In the genomic region with DNA sequence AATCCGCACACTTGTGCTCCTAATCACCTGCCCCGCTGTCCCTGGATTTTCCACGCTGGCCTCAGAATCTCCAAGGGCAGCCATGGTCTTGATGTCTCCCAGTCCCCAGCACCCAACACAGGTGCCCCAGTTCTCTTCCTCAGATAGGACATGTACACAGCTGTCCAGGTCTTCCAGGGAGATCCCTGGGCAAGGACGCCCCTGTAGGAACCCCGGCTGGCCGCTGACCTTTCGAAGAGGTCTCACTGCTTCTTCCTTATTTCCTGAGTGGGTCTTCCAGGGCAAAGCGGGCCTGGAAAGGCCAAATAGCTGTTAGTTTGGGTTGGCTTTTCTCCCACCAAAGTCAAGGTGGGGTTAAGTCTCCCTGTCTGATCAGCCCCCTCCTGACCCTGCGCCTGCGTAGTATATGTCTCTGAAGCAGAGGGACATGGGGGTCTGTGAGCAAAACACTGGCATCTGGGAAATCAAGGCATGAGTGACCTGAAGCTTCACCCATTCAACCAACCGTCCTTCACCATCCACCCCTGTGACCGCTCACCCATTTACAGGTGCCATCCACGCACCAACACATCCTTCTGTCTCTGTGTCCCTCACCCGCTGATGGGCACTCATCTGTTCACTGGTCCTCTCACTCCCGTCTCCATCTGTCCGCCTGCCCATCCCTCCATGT, we compare ENCODE assay signal across 1 cellular context.
TF ChIP-seq lines count a peak whose summit lies in the region.

No MANE protein-coding gene starts in this region.

TF ChIP-seq in WTC11, 78 proteins besides CTCF, POLR2A, EP300 and RAD21 (continued from another document):
- no peak for TF ChIP-seq E2F1 (CRISPR knock-in tag; IDR thresholded peaks at IDR 0.05)
- no peak for TF ChIP-seq HMGA2 (CRISPR knock-in tag; IDR thresholded peaks at IDR 0.05)
- no peak for TF ChIP-seq ETV6 (CRISPR knock-in tag; IDR thresholded peaks at IDR 0.05)
- no peak for TF ChIP-seq ZBTB21 (CRISPR knock-in tag; IDR thresholded peaks at IDR 0.05; ENCODE audit: borderline replicate concordance)
- TF ChIP-seq ZNF396 (CRISPR knock-in tag; IDR thresholded peaks at IDR 0.05; ENCODE audit: borderline replicate concordance) = no peak
- TF ChIP-seq EMX1 (CRISPR knock-in tag; IDR thresholded peaks at IDR 0.05) = no peak
- TF ChIP-seq ZSCAN18 (CRISPR knock-in tag; IDR thresholded peaks at IDR 0.05) = no peak
- TF ChIP-seq, protein P1, sequence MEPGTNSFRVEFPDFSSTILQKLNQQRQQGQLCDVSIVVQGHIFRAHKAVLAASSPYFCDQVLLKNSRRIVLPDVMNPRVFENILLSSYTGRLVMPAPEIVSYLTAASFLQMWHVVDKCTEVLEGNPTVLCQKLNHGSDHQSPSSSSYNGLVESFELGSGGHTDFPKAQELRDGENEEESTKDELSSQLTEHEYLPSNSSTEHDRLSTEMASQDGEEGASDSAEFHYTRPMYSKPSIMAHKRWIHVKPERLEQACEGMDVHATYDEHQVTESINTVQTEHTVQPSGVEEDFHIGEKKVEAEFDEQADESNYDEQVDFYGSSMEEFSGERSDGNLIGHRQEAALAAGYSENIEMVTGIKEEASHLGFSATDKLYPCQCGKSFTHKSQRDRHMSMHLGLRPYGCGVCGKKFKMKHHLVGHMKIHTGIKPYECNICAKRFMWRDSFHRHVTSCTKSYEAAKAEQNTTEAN (CRISPR knock-in tag; IDR thresholded peaks at IDR 0.05) = no peak
- TF ChIP-seq ZNF512 (CRISPR knock-in tag; IDR thresholded peaks at IDR 0.05; ENCODE audit: borderline replicate concordance) = no peak
- TF ChIP-seq, protein P2, sequence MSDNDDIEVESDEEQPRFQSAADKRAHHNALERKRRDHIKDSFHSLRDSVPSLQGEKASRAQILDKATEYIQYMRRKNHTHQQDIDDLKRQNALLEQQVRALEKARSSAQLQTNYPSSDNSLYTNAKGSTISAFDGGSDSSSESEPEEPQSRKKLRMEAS (CRISPR knock-in tag; IDR thresholded peaks at IDR 0.05) = no peak
